In the genomic region with DNA sequence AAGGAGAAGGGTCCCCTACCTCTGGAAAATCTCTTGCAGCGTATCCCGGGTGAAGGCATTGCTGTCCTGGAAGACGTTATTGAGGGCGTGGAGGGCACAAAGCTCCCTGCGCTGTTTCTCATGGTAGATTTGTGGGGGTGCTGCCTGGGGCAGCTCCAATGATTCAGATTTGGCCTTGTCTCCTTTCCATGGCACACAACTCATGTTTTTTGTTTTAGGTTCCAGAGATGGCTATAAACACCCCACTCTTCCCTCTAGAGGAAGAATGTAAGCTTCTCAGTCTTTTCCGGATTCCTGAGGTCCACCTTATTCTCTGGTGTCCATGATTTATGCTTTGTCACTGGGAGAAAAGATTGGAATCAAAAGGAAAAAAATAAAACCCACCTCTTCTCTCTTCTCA, we compare ENCODE assay signal across 6 cellular contexts. TPM values are rescaled to one million over a fixed set of nuclear protein-coding genes. Genes with fewer than 3 reads are reported as not detected.
DNase-seq lines count a peak whose midpoint lies in the region; ATAC-seq, FAIRE-seq and TF ChIP-seq lines count a peak whose summit lies in the region.

No MANE protein-coding gene starts in this region.

- intact Hi-C loops in endothelial cell of umbilical vein (cut with micrococcal nuclease): loop anchor here (2.0 to 10.0 kb wide), 2 partner anchors 43 to 195 kb away; a partner anchor contains a TSS

- dilution Hi-C loops in endothelial cell of umbilical vein (cut with MboI; ENCODE audit: extremely low pct_ligation_motif_present, low sequenced_read_pairs): no loop called here

- TF ChIP-seq CTCF in endothelial cell of umbilical vein (IDR thresholded peaks at IDR 0.05; ENCODE audit: extremely low read depth in 1 of 2, insufficient read depth in 1 of 2, low read depth in 1 of 2, low read length in 2 of 2): no peak

- H3K4me1 Mint-ChIP-seq in activated CD4-positive, alpha-beta T cell treated with anti-CD3 and anti-CD28 coated beads, Interleukin-2, amount 10 ng/mL, durations not matched to agents 7 days and 5 days: peaks cover 61% of the 10 kb centered on the region

- H3K36me3 ChIP-seq in endothelial cell of umbilical vein (ENCODE audit: control insufficient read depth in 2 of 2, extremely low read depth in 1 of 2, insufficient read depth in 2 of 2, low read length in 2 of 2): no peaks in the 10 kb centered on the region

- H3K9me3 Mint-ChIP-seq in activated CD4-positive, alpha-beta T cell treated with anti-CD3 and anti-CD28 coated beads, Interleukin-2, amount 10 ng/mL, durations not matched to agents 7 days and 5 days: no peaks in the 10 kb centered on the region

- H3K9me3 ChIP-seq in endothelial cell of umbilical vein (replicated peaks; ENCODE audit: control insufficient read depth, insufficient read depth, low read length): no peaks in the 10 kb centered on the region

- CTCF ChIA-PET in activated CD4-positive, alpha-beta T cell treated with anti-CD3 and anti-CD28 coated beads, Interleukin-2, amount 10 ng/mL, durations not matched to agents 7 days and 5 days (lab: Charles Lee): interaction anchor here (0.6 to 2.5 kb wide), 4 partner anchors 9 to 611 kb away, joined by 3 to 21 read pairs (median 4); a partner anchor contains a TSS
- CTCF ChIA-PET in endothelial cell of umbilical vein (lab: Charles Lee): interaction anchor here (0.9 to 7.3 kb wide), 7 partner anchors 15 to 66 kb away, joined by 3 to 59 read pairs (median 4); a partner anchor contains a TSS

- H2AFZ ChIP-seq in endothelial cell of umbilical vein (ENCODE audit: low read depth, low read length): no peak overlapping the region

- TSS peak; percentile 54 for BruUV-seq in endothelial cell of umbilical vein (replicated peaks; lab: Mats Ljungman, UMichigan)

- H3K36me3 Mint-ChIP-seq in activated CD4-positive, alpha-beta T cell treated with anti-CD3 and anti-CD28 coated beads, Interleukin-2, amount 10 ng/mL, durations not matched to agents 7 days and 5 days (ENCODE audit: low read depth): peaks cover 38% of the 10 kb centered on the region

- no peaks in the 10 kb centered on the region for H4K20me1 ChIP-seq in endothelial cell of umbilical vein (replicated peaks; ENCODE audit: control insufficient read depth, extremely low read depth, insufficient read depth, low read length)

- DNase-seq in activated CD4-positive, alpha-beta T cell treated with anti-CD3 and anti-CD28 coated beads, Interleukin-2, amount 10 ng/mL, durations not matched to agents 7 days and 5 days: no peak
- DNase-seq in activated CD4-positive, alpha-beta T cell treated with anti-CD3 and anti-CD28 coated beads for 48 hours: no peak
- DNase-seq in endothelial cell of umbilical vein (ENCODE audit: low read depth, low spot score): no peak
- no peak for DNase-seq in skeletal muscle cell (ENCODE audit: low read depth)
- DNase-seq in DMS79 treated with DMSO at 0.1 percent for 48 hours (lab: John Stamatoyannopoulos, UW): no peak

- no peak for ATAC-seq in GM19023 (IDR thresholded peaks at IDR 0.05; ENCODE audit: unreplicated experiment)

- TF ChIP-seq POLR2A in endothelial cell of umbilical vein (IDR thresholded peaks at IDR 0.05; ENCODE audit: low read depth, low read length): no peak

- POLR2A ChIA-PET in activated CD4-positive, alpha-beta T cell treated with anti-CD3 and anti-CD28 coated beads, Interleukin-2, amount 10 ng/mL, durations not matched to agents 7 days and 5 days (lab: Charles Lee): interaction anchor here (0.6 kb wide), 1 partner anchor 26 kb away, joined by 3 read pairs; no protein-coding TSS in a partner anchor
- POLR2A ChIA-PET in endothelial cell of umbilical vein (lab: Charles Lee): interaction anchor here (0.5 to 1.2 kb wide), 2 partner anchors 18 to 381 kb away, joined by 3 to 4 read pairs; a partner anchor contains a TSS

- H3K9me1 ChIP-seq in endothelial cell of umbilical vein (replicated peaks; ENCODE audit: control insufficient read depth, extremely low read depth, insufficient read depth, low read length): no peaks in the 10 kb centered on the region

- peaks cover 1% of the 10 kb centered on the region for H3K27me3 Mint-ChIP-seq in activated CD4-positive, alpha-beta T cell treated with anti-CD3 and anti-CD28 coated beads, Interleukin-2, amount 10 ng/mL, durations not matched to agents 7 days and 5 days

- no peaks in the 10 kb centered on the region for H3K27me3 ChIP-seq in endothelial cell of umbilical vein (ENCODE audit: control insufficient read depth in 2 of 2, insufficient read depth in 2 of 2, low read length in 2 of 2)

- H3K4me3 Mint-ChIP-seq in activated CD4-positive, alpha-beta T cell treated with anti-CD3 and anti-CD28 coated beads, Interleukin-2, amount 10 ng/mL, durations not matched to agents 7 days and 5 days: peak overlapping the region; percentile 85

- peak overlapping the region; percentile 99 for H3K27ac Mint-ChIP-seq in activated CD4-positive, alpha-beta T cell treated with anti-CD3 and anti-CD28 coated beads, Interleukin-2, amount 10 ng/mL, durations not matched to agents 7 days and 5 days

- H3K79me2 ChIP-seq in endothelial cell of umbilical vein (ENCODE audit: control insufficient read depth, insufficient read depth, low read length): peaks cover 45% of the 10 kb centered on the region

- H3K4me2 ChIP-seq in endothelial cell of umbilical vein (ENCODE audit: insufficient read depth, low read length): peak overlapping the region; percentile 77

- peaks cover 54% of the 10 kb centered on the region for H3K4me1 ChIP-seq in endothelial cell of umbilical vein (ENCODE audit: control insufficient read depth, extremely low read depth, insufficient read depth, low read length)

- peak; percentile 53 for FAIRE-seq in endothelial cell of umbilical vein (lab: Jason Lieb, UNC)

- peak overlapping the region; percentile 64 to 78 (median 75) for H3K4me3 ChIP-seq in endothelial cell of umbilical vein (replicated peaks in 1 of 3; ENCODE audit: insufficient read depth in 1 of 3, low read depth in 1 of 3, low read length in 3 of 3)
- H3K4me3 ChIP-seq in skeletal muscle cell (ENCODE audit: low read depth, low read length): peak overlapping the region; percentile 86

- peak overlapping the region; percentile 93 for H3K27ac ChIP-seq in endothelial cell of umbilical vein (ENCODE audit: insufficient read depth, low read depth, low read length)

- peak overlapping the region; percentile 91 for H3K9ac ChIP-seq in endothelial cell of umbilical vein (replicated peaks; ENCODE audit: extremely low read depth, insufficient read depth, low read length)

RNA-seq across cellular contexts. Expression of a gene that starts 1.0 kb away (rescaled TPM):
- total RNA-seq in activated CD4-positive, alpha-beta T cell treated with anti-CD3 and anti-CD28 coated beads, Interleukin-2, amount 10 ng/mL, durations not matched to agents 7 days and 5 days: 10 to 100 TPM; 56.4 to 61.8 TPM
- 64.9 and 73.1 TPM in 2 replicates for total RNA-seq in endothelial cell of umbilical vein
- polyA plus RNA-seq in endothelial cell of umbilical vein: 57.2 and 61.7 TPM in 2 replicates
- 60.4 and 64.8 TPM in 2 replicates for polyA plus RNA-seq in endothelial cell of umbilical vein (2011; cell fraction: cytosol; rRNA removed)
- 48.7 and 58.5 TPM in 2 replicates for polyA plus RNA-seq in endothelial cell of umbilical vein (2011; cell fraction: nucleus; rRNA removed)
- 49.1 and 54.9 TPM in 2 replicates for polyA plus RNA-seq in endothelial cell of umbilical vein (2012)
- 54.6 and 76.6 TPM in 2 replicates for polyA minus RNA-seq in endothelial cell of umbilical vein
- polyA minus RNA-seq in endothelial cell of umbilical vein (2011; cell fraction: cytosol; rRNA and poly(A)+ RNA removed): 37.7 TPM
- polyA minus RNA-seq in endothelial cell of umbilical vein (2011; cell fraction: nucleus; rRNA and poly(A)+ RNA removed): 22.1 and 25.3 TPM in 2 replicates

RNA-seq across cellular contexts. Expression of a gene that starts 6.0 kb away (rescaled TPM):
- total RNA-seq in activated CD4-positive, alpha-beta T cell treated with anti-CD3 and anti-CD28 coated beads, Interleukin-2, amount 10 ng/mL, durations not matched to agents 7 days and 5 days: 10 to 100 TPM; 68.5 to 77.1 TPM
- total RNA-seq in endothelial cell of umbilical vein: 43.9 and 50.3 TPM in 2 replicates
- 27.1 and 29.8 TPM in 2 replicates for polyA plus RNA-seq in endothelial cell of umbilical vein
- polyA plus RNA-seq in endothelial cell of umbilical vein (2011; cell fraction: cytosol; rRNA removed): 19.4 and 22.0 TPM in 2 replicates
- polyA plus RNA-seq in endothelial cell of umbilical vein (2011; cell fraction: nucleus; rRNA removed): 112 and 116 TPM in 2 replicates
- 16.2 and 19.8 TPM in 2 replicates for polyA plus RNA-seq in endothelial cell of umbilical vein (2012)
- polyA minus RNA-seq in endothelial cell of umbilical vein: 67.6 and 83.0 TPM in 2 replicates
- 20.6 TPM for polyA minus RNA-seq in endothelial cell of umbilical vein (2011; cell fraction: cytosol; rRNA and poly(A)+ RNA removed)
- 79.7 and 80.7 TPM in 2 replicates for polyA minus RNA-seq in endothelial cell of umbilical vein (2011; cell fraction: nucleus; rRNA and poly(A)+ RNA removed)

RNA-seq across cellular contexts. Expression of a gene that starts 18.0 kb away (rescaled TPM):
- total RNA-seq in activated CD4-positive, alpha-beta T cell treated with anti-CD3 and anti-CD28 coated beads, Interleukin-2, amount 10 ng/mL, durations not matched to agents 7 days and 5 days: 10 to 100 TPM; 83.0 to 88.9 TPM
- total RNA-seq in endothelial cell of umbilical vein: 98.6 and 98.8 TPM in 2 replicates
- polyA plus RNA-seq in endothelial cell of umbilical vein: 51.8 and 62.3 TPM in 2 replicates
- polyA plus RNA-seq in endothelial cell of umbilical vein (2011; cell fraction: cytosol; rRNA removed): 45.5 and 48.2 TPM in 2 replicates
- 16.7 and 24.4 TPM in 2 replicates for polyA plus RNA-seq in endothelial cell of umbilical vein (2011; cell fraction: nucleus; rRNA removed)
- 56.4 and 73.8 TPM in 2 replicates for polyA plus RNA-seq in endothelial cell of umbilical vein (2012)
- polyA minus RNA-seq in endothelial cell of umbilical vein: 41.3 and 48.4 TPM in 2 replicates
- 30.2 TPM for polyA minus RNA-seq in endothelial cell of umbilical vein (2011; cell fraction: cytosol; rRNA and poly(A)+ RNA removed)
- polyA minus RNA-seq in endothelial cell of umbilical vein (2011; cell fraction: nucleus; rRNA and poly(A)+ RNA removed): 9.2 and 10.0 TPM in 2 replicates

RNA-seq across cellular contexts. Expression of a gene that starts 43.3 kb away (rescaled TPM):
- total RNA-seq in activated CD4-positive, alpha-beta T cell treated with anti-CD3 and anti-CD28 coated beads, Interleukin-2, amount 10 ng/mL, durations not matched to agents 7 days and 5 days: 10 to 100 TPM; 10.2 to 11.0 TPM
- total RNA-seq in endothelial cell of umbilical vein: 34.4 and 37.0 TPM in 2 replicates
- polyA plus RNA-seq in endothelial cell of umbilical vein: 38.9 and 41.8 TPM in 2 replicates
- polyA plus RNA-seq in endothelial cell of umbilical vein (2011; cell fraction: cytosol; rRNA removed): 46.8 and 48.9 TPM in 2 replicates
- polyA plus RNA-seq in endothelial cell of umbilical vein (2011; cell fraction: nucleus; rRNA removed): 27.6 and 28.0 TPM in 2 replicates
- 36.1 and 38.9 TPM in 2 replicates for polyA plus RNA-seq in endothelial cell of umbilical vein (2012)
- polyA minus RNA-seq in endothelial cell of umbilical vein: 19.7 and 35.7 TPM in 2 replicates
- polyA minus RNA-seq in endothelial cell of umbilical vein (2011; cell fraction: cytosol; rRNA and poly(A)+ RNA removed): 5.5 TPM
- 7.9 and 8.2 TPM in 2 replicates for polyA minus RNA-seq in endothelial cell of umbilical vein (2011; cell fraction: nucleus; rRNA and poly(A)+ RNA removed)

RNA-seq across cellular contexts. Expression of a gene that starts 43.6 kb away (rescaled TPM):
- under 1 TPM in 1 of 2 experiments, not detected in 1; 0.02 TPM for total RNA-seq in activated CD4-positive, alpha-beta T cell treated with anti-CD3 and anti-CD28 coated beads, Interleukin-2, amount 10 ng/mL, durations not matched to agents 7 days and 5 days
- total RNA-seq in endothelial cell of umbilical vein: 1.4 and 1.9 TPM in 2 replicates
- polyA plus RNA-seq in endothelial cell of umbilical vein: 0.49 and 0.58 TPM in 2 replicates
- 0.28 and 0.40 TPM in 2 replicates for polyA plus RNA-seq in endothelial cell of umbilical vein (2011; cell fraction: cytosol; rRNA removed)
- 8.3 and 8.7 TPM in 2 replicates for polyA plus RNA-seq in endothelial cell of umbilical vein (2011; cell fraction: nucleus; rRNA removed)
- 0.53 and 0.87 TPM in 2 replicates for polyA plus RNA-seq in endothelial cell of umbilical vein (2012)
- polyA minus RNA-seq in endothelial cell of umbilical vein: 0.75 and 3.9 TPM in 2 replicates
- 1.8 TPM for polyA minus RNA-seq in endothelial cell of umbilical vein (2011; cell fraction: cytosol; rRNA and poly(A)+ RNA removed)
- polyA minus RNA-seq in endothelial cell of umbilical vein (2011; cell fraction: nucleus; rRNA and poly(A)+ RNA removed): 4.2 and 6.5 TPM in 2 replicates
